8 cellular contexts compared by ENCODE assay signal in genomic region chr7:6615853-6616555, GRCh38. TPM values are rescaled to one million over a fixed set of nuclear protein-coding genes. Genes with fewer than 3 reads are reported as not detected.
DNase-seq lines count a peak whose midpoint lies in the region; ATAC-seq and TF ChIP-seq lines count a peak whose summit lies in the region.

No MANE protein-coding gene starts in this region.

- no peak overlapping the region for H3K27ac Mint-ChIP-seq in neural crest cell (ENCODE audit: unreplicated experiment)

- no peaks in the 10 kb centered on the region for H3K9me3 Mint-ChIP-seq in neural crest cell

- POLR2A ChIA-PET in PC-3 (lab: Charles Lee; ENCODE audit: unreplicated experiment), result no interaction called here

- peaks cover under 1% of the 10 kb centered on the region for H3K36me3 Mint-ChIP-seq in neural crest cell (ENCODE audit: low read depth)

- H3K4me3 ChIP-seq in PC-3 (ENCODE audit: low read length), result peak overlapping the region; percentile 65

- H3K4me3 Mint-ChIP-seq in neural crest cell, result peak overlapping the region; percentile 57

- H3F3A ChIP-seq in PC-3 (ENCODE audit: low read length, unreplicated experiment), result no peaks in the 10 kb centered on the region

- no peak overlapping the region for H3K9ac ChIP-seq in PC-3 (ENCODE audit: low read length)

- BruUV-seq in PC-3 (replicated peaks; lab: Mats Ljungman, UMichigan), result no TSS peak

- in situ Hi-C loops in GM13977 (cut with MboI; ENCODE audit: low pct_unique_long_range_greater_than_20kb, low sequenced_read_pairs, unreplicated experiment), result no loop called here

- no peaks in the 10 kb centered on the region for H3K9me2 ChIP-seq in PC-3 (replicated peaks; ENCODE audit: low read length)

- ATAC-seq in PC-3, result peak; percentile 65
- ATAC-seq in esophagus mucosa, result peak; percentile 27
- ATAC-seq in HG02938 (IDR thresholded peaks at IDR 0.05; ENCODE audit: unreplicated experiment), result no peak
- no peak for ATAC-seq in GM21360 (IDR thresholded peaks at IDR 0.05; ENCODE audit: unreplicated experiment)

- H4K20me1 ChIP-seq in PC-3 (ENCODE audit: low read length), result no peaks in the 10 kb centered on the region

- no peaks in the 10 kb centered on the region for H3K4me1 ChIP-seq in PC-3 (ENCODE audit: insufficient read depth, low read length)

- H3K4me2 ChIP-seq in PC-3 (ENCODE audit: low read length), result peak overlapping the region; percentile 82

- peaks cover 9% of the 10 kb centered on the region for H3K4me1 Mint-ChIP-seq in neural crest cell

- peak overlapping the region; percentile 84 for H2AFZ ChIP-seq in PC-3 (ENCODE audit: low read length)

- intact Hi-C loops in PC-3 (cut with micrococcal nuclease), result no loop called here

- H3K9me3 ChIP-seq in PC-3 (ENCODE audit: low read length), result no peaks in the 10 kb centered on the region

- peak; percentile 96 for DNase-seq in DMS53 (lab: John Stamatoyannopoulos, UW)
- DNase-seq in PC-3, result peak; percentile 15
- DNase-seq in neural crest cell (ENCODE audit: low read depth, low spot score), result peak; percentile 18
- DNase-seq in cortex of kidney (lab: John Stamatoyannopoulos, UW), result no peak
- no peak for DNase-seq in GM13977 (ENCODE audit: low spot score)

- H3K79me2 ChIP-seq in PC-3 (ENCODE audit: low read length), result no peaks in the 10 kb centered on the region

- CTCF ChIA-PET in PC-3 (lab: Charles Lee), result no interaction called here

- H3K27me3 ChIP-seq in PC-3 (ENCODE audit: low read length), result no peaks in the 10 kb centered on the region

- TF ChIP-seq CTCF in PC-3 (conservative IDR thresholded peaks at IDR 0.05; ENCODE audit: low read depth, low read length) (no peak), neural crest cell (conservative IDR thresholded peaks at IDR 0.05) (no peak), GM13977 (IDR thresholded peaks at IDR 0.05; ENCODE audit: extremely low read depth, insufficient read depth, missing control alignments) (no peak)

- peaks cover 4% of the 10 kb centered on the region for H3K27me3 Mint-ChIP-seq in neural crest cell (ENCODE audit: low read depth)

- no peaks in the 10 kb centered on the region for H3K36me3 ChIP-seq in PC-3 (ENCODE audit: low read depth, low read length)

- H3K27ac ChIP-seq in PC-3 (ENCODE audit: low read length), result no peak overlapping the region

RNA-seq across cellular contexts. Expression of gene ZNF853, which starts 0.6 kb away (rescaled TPM):
- total RNA-seq in PC-3 (2014; rRNA removed) (1.0 and 1.6 TPM in 2 replicates), esophagus mucosa (0.24 TPM), neural crest cell (9.2 and 9.7 TPM in 2 replicates)

RNA-seq across cellular contexts. Expression of gene ZNF316, which starts 21.1 kb away (rescaled TPM):
- total RNA-seq in PC-3 (2014; rRNA removed) (17.5 and 26.7 TPM in 2 replicates), esophagus mucosa (10.4 TPM), neural crest cell (40.7 and 43.8 TPM in 2 replicates)

RNA-seq across cellular contexts. Expression of gene INTS15, which starts 26.2 kb away (rescaled TPM):
- total RNA-seq in PC-3 (2014; rRNA removed), result 22.7 and 23.5 TPM in 2 replicates
- 13.7 TPM for total RNA-seq in esophagus mucosa
- 50.4 and 55.7 TPM in 2 replicates for total RNA-seq in neural crest cell

RNA-seq across cellular contexts. Expression of gene ZDHHC4, which starts 38.8 kb away (rescaled TPM):
- total RNA-seq in PC-3 (2014; rRNA removed) (28.9 and 33.9 TPM in 2 replicates), esophagus mucosa (23.0 TPM), neural crest cell (74.3 and 78.6 TPM in 2 replicates)

Comparison
In these comparisons a context has a peak if more than half of its experiments do, and no peak if none do; other contexts are left out.
1. DNase-seq: peak in DMS53 (single experiment), PC-3 (single experiment) and neural crest cell (single experiment); none in cortex of kidney (single experiment) and GM13977 (single experiment).
2. ATAC-seq: peak in PC-3 (single experiment) and esophagus mucosa (single experiment); none in HG02938 (single experiment) and GM21360 (single experiment).